Comparison of ENCODE assay signal across 9 cellular contexts in genomic region chr9:135797507-135798302, GRCh38.
A peak's percentile ranks its signal among the peaks of the same experiment; 100 is the strongest.
DNase-seq lines count a peak whose midpoint lies in the region; ATAC-seq, FAIRE-seq and TF ChIP-seq lines count a peak whose summit lies in the region.
"Had no signal": no experiment of that assay in that cellular context is flagged by ENCODE, and none has a peak within 500 bp of the region (broad histone marks: within the 10 kb centered on the region; RNA-seq: fewer than 3 reads in every experiment).

No MANE protein-coding gene starts in this region.

- TF ChIP-seq CTCF in A549 (IDR thresholded peaks at IDR 0.05), result peak; percentile 65
- peak; percentile 67 for TF ChIP-seq CTCF in GM10248 (IDR thresholded peaks at IDR 0.05; ENCODE audit: control extremely low read depth, extremely low read depth, low read depth, missing control alignments)
- TF ChIP-seq CTCF in astrocyte (IDR thresholded peaks at IDR 0.05; ENCODE audit: insufficient read depth, low read depth, low read length), result peak; percentile 56

- H4K20me1 ChIP-seq in astrocyte (ENCODE audit: insufficient read depth, low read length), result peaks cover 4% of the 10 kb centered on the region

- H2AFZ ChIP-seq in astrocyte (ENCODE audit: low read depth, low read length), result peak overlapping the region; percentile 54

- H3K36me3 ChIP-seq in astrocyte (ENCODE audit: insufficient read depth, low read length) (no peaks in the 10 kb centered on the region), iPS DF 6.9 (ENCODE audit: control insufficient read depth, insufficient read depth, low read length) (no peaks in the 10 kb centered on the region; the same call in 1 of the 2 replicates)

- peaks cover 22% of the 10 kb centered on the region for H3K27me3 Mint-ChIP-seq in astrocyte (ENCODE audit: low read depth, unreplicated experiment)

- no peaks in the 10 kb centered on the region for H3K79me2 ChIP-seq in astrocyte (ENCODE audit: insufficient read depth, low read length)

- no peak for FAIRE-seq in A549 (lab: Jason Lieb, UNC)
- FAIRE-seq in astrocyte (lab: Jason Lieb, UNC), result no peak
- FAIRE-seq: endometrium had no signal

- H3K27ac ChIP-seq in A549, result no peak overlapping the region
- no peak overlapping the region for H3K27ac ChIP-seq in astrocyte (ENCODE audit: low read depth, low read length)
- H3K27ac ChIP-seq in iPS DF 6.9 (ENCODE audit: low read length), result no peak overlapping the region

- peaks cover 3% of the 10 kb centered on the region for H3K4me1 Mint-ChIP-seq in astrocyte (ENCODE audit: low read depth, unreplicated experiment)

- H3K9me3 ChIP-seq in A549 (no peaks in the 10 kb centered on the region), astrocyte (ENCODE audit: insufficient read depth, low read depth, low read length) (no peaks in the 10 kb centered on the region), iPS DF 6.9 (ENCODE audit: control insufficient read depth, insufficient read depth, low read length) (no peaks in the 10 kb centered on the region)

- H3K4me3 ChIP-seq in A549, result no peak overlapping the region
- no peak overlapping the region for H3K4me3 ChIP-seq in astrocyte (ENCODE audit: insufficient read depth, low read depth, low read length)
- H3K4me3 ChIP-seq in iPS DF 6.9 (ENCODE audit: low read length), result no peak overlapping the region

- TF ChIP-seq POLR2A in A549 (IDR thresholded peaks at IDR 0.05; ENCODE audit: low read length), result no peak

- TF ChIP-seq RAD21 in A549 (conservative IDR thresholded peaks at IDR 0.05 in 1 of 2, IDR thresholded peaks at IDR 0.05 in 1 of 2), result peak; percentile 45 to 67; a peak in 4 of 5 replicates

- DNase-seq in A549 (ENCODE audit: low read depth in 1 of 2, low spot score in 1 of 2), result peak; percentile 62 to 79
- peak; percentile 70 for DNase-seq in GM10248 (ENCODE audit: extremely low spot score)
- peak; percentile 33 for DNase-seq in NCI-H774 (lab: John Stamatoyannopoulos, UW)
- no peak for DNase-seq in astrocyte (ENCODE audit: low read depth)
- peak; percentile 54 for DNase-seq in iPS DF 6.9 (ENCODE audit: low read depth, low spot score)
- peak; percentile 77 for DNase-seq in stimulated activated CD8-positive, alpha-beta memory T cell treated with anti-CD3 and anti-CD28 coated beads, Interleukin-4, amount 100 ng/mL, for 48 hours
- no peak for DNase-seq in NCI-H1930 (lab: John Stamatoyannopoulos, UW)

- WGBS in A549 (ENCODE audit: missing lambda C conversion rate), result 29% methylated on average over 22 of the region's 24 CpGs
- WGBS in iPS DF 6.9 (ENCODE audit: insufficient coverage, insufficient read length), result no CpG with 5 or more reads among the region's 24 CpGs

- H3K9me3 Mint-ChIP-seq in astrocyte (ENCODE audit: unreplicated experiment), result peaks cover 2% of the 10 kb centered on the region

- POLR2A ChIA-PET in A549 (lab: Yijun Ruan, JAX), result no interaction called here
- POLR2A ChIA-PET in GM10248 (lab: Yijun Ruan, JAX), result no interaction called here

- CTCF ChIA-PET in A549 (lab: Yijun Ruan, JAX), result interaction anchor here (0.6 to 2.1 kb wide), 26 partner anchors 9 to 345 kb away, joined by 3 to 11 read pairs (median 3); no protein-coding TSS in a partner anchor
- CTCF ChIA-PET in GM10248 (lab: Yijun Ruan, JAX), result interaction anchor here (0.7 to 1.3 kb wide), 3 partner anchors 9 to 15 kb away, joined by 3 to 4 read pairs (median 3); no protein-coding TSS in a partner anchor

- peak overlapping the region; percentile 58 for H3K27ac Mint-ChIP-seq in astrocyte (ENCODE audit: unreplicated experiment)

- TF ChIP-seq EP300 in A549 (IDR thresholded peaks at IDR 0.05), result no peak

- H3K9ac ChIP-seq in astrocyte (ENCODE audit: low read length), result no peak overlapping the region

- H3K4me3 Mint-ChIP-seq in astrocyte (ENCODE audit: unreplicated experiment), result no peak overlapping the region

- peaks cover 5% of the 10 kb centered on the region; the same call in 2 of the 3 replicates for H3K4me1 ChIP-seq in A549
- H3K4me1 ChIP-seq in astrocyte (ENCODE audit: insufficient read depth, low read length), result no peaks in the 10 kb centered on the region
- H3K4me1 ChIP-seq in iPS DF 6.9 (ENCODE audit: control insufficient read depth, insufficient read depth, low read length), result peaks cover 1% of the 10 kb centered on the region; the same call in 1 of the 2 replicates

- H3K4me2 ChIP-seq in A549 (peak overlapping the region; percentile 54), astrocyte (ENCODE audit: low read length) (no peak overlapping the region)

- peak; percentile 67 to 86 for ATAC-seq in A549
- no peak for ATAC-seq in GM19023 (IDR thresholded peaks at IDR 0.05; ENCODE audit: unreplicated experiment)

- H3K36me3 Mint-ChIP-seq in astrocyte (ENCODE audit: low read depth, unreplicated experiment), result no peaks in the 10 kb centered on the region

- H3K27me3 ChIP-seq in astrocyte (ENCODE audit: insufficient read depth, low read length), result no peaks in the 10 kb centered on the region
- H3K27me3 ChIP-seq in iPS DF 6.9 (ENCODE audit: control insufficient read depth, insufficient read depth, low read length), result no peaks in the 10 kb centered on the region

TF ChIP-seq in A549, 52 proteins besides CTCF, POLR2A, EP300 and RAD21:
- TF ChIP-seq ZC3H11A (IDR thresholded peaks at IDR 0.05) (no peak), SMC3 (IDR thresholded peaks at IDR 0.05) (0 out of 3 replicates have a peak, but pooled peaks have one; percentile 30)

Comparison
In these comparisons a context has a peak if more than half of its experiments do, and no peak if none do; other contexts are left out.
1. DNase-seq: peak in A549 (2 of 2), GM10248 (single experiment), NCI-H774 (single experiment), iPS DF 6.9 (single experiment) and stimulated activated CD8-positive, alpha-beta memory T cell treated with anti-CD3 and anti-CD28 coated beads, Interleukin-4, amount 100 ng/mL, for 48 hours (single experiment); none in astrocyte (single experiment) and NCI-H1930 (0 of 2).
2. Peak in every context shown above with its lines, with median percentiles within 50 percentile points of each other: CTCF ChIP-seq.